ENCODE assay signal across 1 cellular context in the genomic region with DNA sequence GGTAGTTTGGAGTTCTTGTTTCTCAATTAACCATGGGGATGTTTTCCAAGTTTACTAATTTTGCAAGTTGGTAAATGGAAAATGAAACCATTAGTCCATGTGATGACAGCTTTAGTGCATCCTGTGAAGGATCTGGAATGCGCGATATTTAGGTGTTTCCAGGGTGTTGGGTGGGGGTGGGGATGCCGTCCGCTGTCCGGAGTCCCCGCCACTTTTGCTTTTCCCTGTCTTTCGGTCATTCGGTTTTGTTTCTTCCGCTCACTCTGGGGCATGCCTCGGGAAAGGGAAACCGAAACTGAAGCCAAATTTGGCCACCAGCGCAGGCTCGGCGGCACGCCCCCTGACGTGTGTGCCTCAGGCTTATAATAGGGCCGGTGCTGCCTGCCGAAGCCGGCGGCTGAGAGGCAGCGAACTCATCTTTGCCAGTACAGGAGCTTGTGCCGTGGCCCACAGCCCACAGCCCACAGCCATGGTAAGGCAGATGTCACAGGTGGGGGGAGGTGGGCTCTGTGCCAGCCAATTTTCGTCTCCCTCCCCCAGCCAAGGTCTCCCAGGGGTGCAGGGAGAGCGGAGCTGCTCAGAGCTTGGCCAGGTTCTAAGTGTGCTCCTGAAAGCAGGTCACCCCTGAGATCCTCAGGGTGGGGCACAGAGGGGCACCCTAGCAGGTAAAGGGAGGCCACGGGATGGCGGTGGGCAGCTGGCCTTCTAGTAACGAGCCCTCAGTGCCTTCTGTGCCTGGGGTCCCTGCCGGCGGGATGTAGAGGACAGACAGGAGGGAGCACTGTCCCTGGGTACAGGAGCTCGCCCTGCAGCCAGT.
TF ChIP-seq lines count a peak whose summit lies in the region.

Gene ISG15 (plus strand): TSS at position 393 of the 817 bp plus-strand sequence. CDS start 77 bp downstream, at position 470.

TF ChIP-seq in SK-N-SH, 30 proteins besides CTCF, POLR2A, EP300 and RAD21 (continued from another document):
- TF ChIP-seq NFIC (IDR thresholded peaks at IDR 0.05; ENCODE audit: borderline replicate concordance), result no peak
